In genomic region chr16:352547-353403, GRCh38 we compare ENCODE assay signal across 8 cellular contexts.
DNase-seq lines count a peak whose midpoint lies in the region; ATAC-seq and TF ChIP-seq lines count a peak whose summit lies in the region.

Gene AXIN1 (minus strand): TSS chr16:352723. CDS start chr16:347025, 5,698 bp downstream.

- H3K4me3 ChIP-seq in AG10803 (ENCODE audit: low read length) = peak within 1 kb of the TSS; percentile 69
- H3K4me3 ChIP-seq in choroid plexus epithelial cell (ENCODE audit: low read depth, low read length) = peak within 1 kb of the TSS; percentile 66

- DNase-seq in AG10803 (ENCODE audit: low read depth) (peak; percentile 89), NCI-H524 treated with DMSO at 0.1 percent for 48 hours (lab: John Stamatoyannopoulos, UW) (peak; percentile 90), choroid plexus epithelial cell (ENCODE audit: low read depth) (peak; percentile 96), kidney tubule cell (ENCODE audit: low spot score) (peak; percentile 98)
- DNase-seq in activated CD4-positive, alpha-beta T cell treated with anti-CD3 and anti-CD28 coated beads for 4 hours = peak; percentile 100
- DNase-seq in stimulated activated CD4-positive, alpha-beta T cell treated with anti-CD3 and anti-CD28 coated beads, Interleukin-1b, Interleukin-23, amount 100 ng/mL, for 1 hour (ENCODE audit: low read depth in 2 of 2) = peak; percentile 100

- peak; percentile 75 for TF ChIP-seq POLR2A in GM19099 (IDR thresholded peaks at IDR 0.05; ENCODE audit: extremely low read depth, insufficient read length, low read depth)

- TF ChIP-seq CTCF in AG10803 (conservative IDR thresholded peaks at IDR 0.05; ENCODE audit: low read length) (no peak; the same call in 1 of the 2 replicates), choroid plexus epithelial cell (conservative IDR thresholded peaks at IDR 0.05; ENCODE audit: low read depth, low read length) (peak; percentile 35)

- peak; percentile 45 for ATAC-seq in HG03442 (IDR thresholded peaks at IDR 0.05; ENCODE audit: unreplicated experiment)

Comparison
In these comparisons a context has a peak if more than half of its experiments do, and no peak if none do; other contexts are left out.
1. Peak in every context shown above with its lines: DNase-seq, ATAC-seq and H3K4me3 ChIP-seq.